In the genomic region with DNA sequence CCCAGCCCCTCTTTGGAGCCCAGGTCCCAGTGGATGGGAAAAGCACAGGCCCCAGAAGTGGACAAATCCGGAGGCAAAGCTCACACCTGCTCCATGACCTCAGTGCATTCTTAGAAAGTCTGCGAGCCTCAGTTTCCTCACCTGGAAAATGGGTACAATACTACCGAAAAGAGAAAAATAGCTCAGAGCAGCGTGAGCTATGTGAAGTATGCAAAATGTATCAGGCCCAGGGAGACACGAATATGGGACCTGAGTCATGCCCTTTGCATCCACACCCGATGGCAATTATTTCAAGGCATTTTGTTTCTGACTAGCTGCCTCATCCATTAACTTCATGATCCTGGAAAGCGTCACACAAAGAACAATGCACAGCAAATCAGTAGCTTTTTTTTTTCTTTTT, we compare ENCODE assay signal across 21 cellular contexts.
DNase-seq lines count a peak whose midpoint lies in the region; ATAC-seq lines count a peak whose summit lies in the region.
"Had no signal": no experiment of that assay in that cellular context is flagged by ENCODE, and none has a peak within 500 bp of the region (broad histone marks: within the 10 kb centered on the region; RNA-seq: fewer than 3 reads in every experiment).

No MANE protein-coding gene starts in this region.

- H3K4me3 ChIP-seq in adipocyte (ENCODE audit: low read length) (no peak overlapping the region), subcutaneous abdominal adipose tissue (ENCODE audit: low read depth in 1 of 5, low read length in 5 of 5) (no peak overlapping the region)
- H3K4me3 ChIP-seq: BLaER1 treated with 17β-estradiol and CSF1 and Interleukin-3, amounts not matched to agents 10 nM and 100 nM; Peyer's patch had no signal

- no peak for ATAC-seq in GM19035 (IDR thresholded peaks at IDR 0.05; ENCODE audit: unreplicated experiment)
- ATAC-seq: SK-N-SH treated with all-trans-retinoic acid at 6 μM for 48 hours had no signal

- no peaks in the 10 kb centered on the region for H3K36me3 ChIP-seq in adipocyte (ENCODE audit: control insufficient read depth, insufficient read depth, low read length, severe bottlenecking)
- peaks cover 0 to 42% (median 19%) of the 10 kb centered on the region in 5 donors for H3K36me3 ChIP-seq in subcutaneous abdominal adipose tissue (ENCODE audit: control insufficient read depth in 5 of 5, insufficient read depth in 5 of 5, low read length in 5 of 5)
- H3K36me3 ChIP-seq: Peyer's patch had no signal

- H3K4me1 ChIP-seq in adipocyte (ENCODE audit: control insufficient read depth, insufficient read depth, low read length) (peaks cover 39% of the 10 kb centered on the region), subcutaneous abdominal adipose tissue (ENCODE audit: control insufficient read depth in 5 of 5, insufficient read depth in 5 of 5, low read length in 5 of 5) (peaks cover 6 to 61% (median 58%) of the 10 kb centered on the region in 5 donors)
- H3K4me1 ChIP-seq: Peyer's patch had no signal

- H3K27me3 ChIP-seq in adipocyte (replicated peaks; ENCODE audit: control insufficient read depth, insufficient read depth, low read length): no peaks in the 10 kb centered on the region
- H3K27me3 ChIP-seq in subcutaneous abdominal adipose tissue (ENCODE audit: control insufficient read depth in 5 of 5, insufficient read depth in 4 of 5, low read length in 5 of 5): no peaks in the 10 kb centered on the region
- H3K27me3 ChIP-seq: BLaER1 treated with 17β-estradiol and CSF1 and Interleukin-3, amounts not matched to agents 10 nM and 100 nM; Peyer's patch had no signal

- H3K9me3 ChIP-seq in adipocyte (ENCODE audit: control insufficient read depth, low read length) (no peaks in the 10 kb centered on the region), subcutaneous abdominal adipose tissue (ENCODE audit: control insufficient read depth in 5 of 5, low read length in 5 of 5) (no peaks in the 10 kb centered on the region)
- H3K9me3 ChIP-seq: BLaER1 treated with 17β-estradiol and CSF1 and Interleukin-3, amounts not matched to agents 10 nM and 100 nM; Peyer's patch had no signal

- DNase-seq in EL (peak; percentile 34), adipocyte (ENCODE audit: low read depth) (no peak), iris pigment epithelial cell (ENCODE audit: low read depth) (peak; percentile 13), NCI-H226 (no peak), NAMALWA (ENCODE audit: low spot score) (no peak)
- DNase-seq: DND-41, GDM1, H9, NCI-H1105 treated with DMSO at 0.1 percent for 48 hours, NCI-H1694 treated with DMSO at 0.1 percent for 48 hours, NCI-H2081 treated with DMSO at 0.1 percent for 48 hours, NCI-H2171 treated with DMSO at 0.1 percent for 48 hours, NCI-H446, NCI-H526, Peyer's patch had no signal

- H3K9ac ChIP-seq in adipocyte (ENCODE audit: low read length) (peak overlapping the region; percentile 54), subcutaneous abdominal adipose tissue (ENCODE audit: low read length in 5 of 5) (no peak overlapping the region)
- H3K9ac ChIP-seq: BLaER1 treated with 17β-estradiol and CSF1 and Interleukin-3, amounts not matched to agents 10 nM and 100 nM; KMS-11 had no signal

- H3K27ac ChIP-seq in subcutaneous abdominal adipose tissue (ENCODE audit: low read depth, low read length): peak overlapping the region; percentile 87
- H3K27ac ChIP-seq: BLaER1 treated with 17β-estradiol and CSF1 and Interleukin-3, amounts not matched to agents 10 nM and 100 nM; HL-60; KMS-11; Peyer's patch had no signal

Comparison
In these comparisons a context has a peak if more than half of its experiments do, and no peak if none do; other contexts are left out.
1. DNase-seq: peak in EL (single experiment) and iris pigment epithelial cell (single experiment); none in adipocyte (single experiment), NCI-H226 (single experiment) and NAMALWA (single experiment).